Comparison of ENCODE assay signal across 16 cellular contexts in the genomic region with DNA sequence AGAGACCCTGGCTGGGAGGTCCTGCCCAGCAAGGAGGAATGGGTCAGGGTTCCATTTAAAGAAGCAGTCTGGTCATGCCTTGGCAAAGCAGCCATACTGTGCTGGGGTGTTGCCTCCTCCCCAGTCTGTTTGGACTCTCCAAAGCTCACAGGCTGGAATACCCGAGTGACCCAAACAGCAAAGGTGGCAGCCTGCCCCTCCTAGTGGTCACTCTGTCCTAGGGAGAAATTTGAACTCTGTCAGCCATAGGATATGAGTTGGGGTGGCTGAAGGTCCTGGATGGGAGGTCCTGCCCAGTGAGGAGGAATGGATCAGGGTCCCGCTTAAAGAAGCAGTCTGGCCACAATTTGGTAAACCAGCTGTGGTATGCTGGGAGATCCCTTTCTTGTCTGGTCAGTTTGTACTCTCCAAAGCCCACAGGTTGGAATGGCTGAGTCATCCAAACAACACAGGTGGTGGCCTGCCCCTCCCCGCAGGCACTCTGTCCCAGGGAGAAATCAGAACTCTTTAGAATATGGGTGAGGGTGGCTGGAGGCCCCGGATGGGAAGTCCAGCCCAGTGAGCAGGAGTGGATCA. TPM values are rescaled to one million over a fixed set of nuclear protein-coding genes. Genes with fewer than 3 reads are reported as not detected.
A peak's percentile ranks its signal among the peaks of the same experiment; 100 is the strongest.
DNase-seq lines count a peak whose midpoint lies in the region; ATAC-seq and TF ChIP-seq lines count a peak whose summit lies in the region.
"Had no signal": no experiment of that assay in that cellular context is flagged by ENCODE, and none has a peak within 500 bp of the region (broad histone marks: within the 10 kb centered on the region; RNA-seq: fewer than 3 reads in every experiment).

No MANE protein-coding gene starts in this region.

- H3K4me1 ChIP-seq in HUES64 (ENCODE audit: insufficient read depth, low read length): peaks cover 9% of the 10 kb centered on the region
- H3K4me1 ChIP-seq: psoas muscle had no signal

- no peaks in the 10 kb centered on the region for H3K36me3 ChIP-seq in HUES64 (ENCODE audit: insufficient read depth, low read length)
- H3K36me3 ChIP-seq: WERI-Rb-1 had no signal

- no peaks in the 10 kb centered on the region for H3K27me3 Mint-ChIP-seq in MCF 10A (ENCODE audit: insufficient read depth, unreplicated experiment)
- H3K27me3 Mint-ChIP-seq: effector memory CD8-positive, alpha-beta T cell had no signal

- peak overlapping the region; percentile 88 for H3K27ac Mint-ChIP-seq in MCF 10A (ENCODE audit: low read depth, unreplicated experiment)

- H3K4me3 Mint-ChIP-seq in MCF 10A (ENCODE audit: unreplicated experiment): peak overlapping the region; percentile 51
- H3K4me3 Mint-ChIP-seq: CD4-positive, CD25-positive, alpha-beta regulatory T cell; effector memory CD8-positive, alpha-beta T cell had no signal

- no peak overlapping the region for H3K4me3 ChIP-seq in HUES64 (ENCODE audit: low read length)
- H3K4me3 ChIP-seq: psoas muscle had no signal

- H3K9me3 Mint-ChIP-seq in MCF 10A (ENCODE audit: unreplicated experiment): no peaks in the 10 kb centered on the region

- H3K36me3 Mint-ChIP-seq in MCF 10A (ENCODE audit: insufficient read depth, unreplicated experiment): no peaks in the 10 kb centered on the region

- DNase-seq in MCF 10A (ENCODE audit: unreplicated experiment) (peak; percentile 78), islet precursor cell (peak; percentile 98), NCI-H2029 treated with DMSO at 0.1 percent for 48 hours (lab: John Stamatoyannopoulos, UW) (no peak)
- DNase-seq: activated naive CD4-positive, alpha-beta T cell; CD4-positive, CD25-positive, alpha-beta regulatory T cell; effector memory CD8-positive, alpha-beta T cell; glutamatergic neuron; left cardiac atrium; NCI-H1436 treated with DMSO at 0.1 percent for 48 hours; OCI-M1; WERI-Rb-1 had no signal

- H3K27ac ChIP-seq in HUES64 (ENCODE audit: low read depth, low read length): peak overlapping the region; percentile 53; the same call in 1 of the 2 replicates
- H3K27ac ChIP-seq: psoas muscle, WERI-Rb-1 had no signal

- whole genome bisulfite sequencing in HUES64: 70% methylated on average over 4 of the region's 4 CpGs

- POLR2A ChIA-PET in MCF 10A (lab: Yijun Ruan, JAX): interaction anchor here (0.8 to 1.7 kb wide), 4 partner anchors 23 to 52 kb away, joined by 3 to 10 read pairs (median 4); no protein-coding TSS in a partner anchor

- CTCF ChIA-PET in MCF 10A (lab: Yijun Ruan, JAX): interaction anchor here (0.8 to 1.3 kb wide), 2 partner anchors 46 to 59 kb away, joined by 3 to 5 read pairs; a partner anchor contains a TSS

- peaks cover 21% of the 10 kb centered on the region for H3K4me1 Mint-ChIP-seq in MCF 10A (ENCODE audit: insufficient read depth, unreplicated experiment)
- H3K4me1 Mint-ChIP-seq: CD4-positive, CD25-positive, alpha-beta regulatory T cell had no signal

- no TSS peak for BruUV-seq in MCF 10A (replicated peaks; lab: Mats Ljungman, UMichigan)

- TF ChIP-seq CTCF in MCF 10A (IDR thresholded peaks at IDR 0.05; ENCODE audit: unreplicated experiment): no peak

- no peaks in the 10 kb centered on the region for H3K27me3 ChIP-seq in HUES64 (ENCODE audit: insufficient read depth, low read length)

- no peaks in the 10 kb centered on the region for H3K9me3 ChIP-seq in HUES64 (ENCODE audit: insufficient read depth, low read depth, low read length)

- ATAC-seq in HG03095 (IDR thresholded peaks at IDR 0.05; ENCODE audit: unreplicated experiment) (no peak), HG03025 (IDR thresholded peaks at IDR 0.05; ENCODE audit: low FRiP score, unreplicated experiment) (no peak), HG02610 (IDR thresholded peaks at IDR 0.05; ENCODE audit: unreplicated experiment) (no peak)
- ATAC-seq: effector memory CD8-positive, alpha-beta T cell; left cardiac atrium had no signal

- H3K9ac ChIP-seq in HUES64 (ENCODE audit: low read depth, low read length): no peak overlapping the region

- intact Hi-C loops in MCF 10A (cut with micrococcal nuclease): no loop called here

RNA-seq across cellular contexts. Expression of a gene that starts 45.0 kb away (rescaled TPM):
- 0.10 TPM for polyA plus RNA-seq in HUES64 (2013, experiment 1 of 2)
- 0.13 TPM for polyA plus RNA-seq in HUES64 (2013, experiment 2 of 2)
- total RNA-seq in MCF 10A (2022): not detected in 2 replicates
